ENCODE assay signal across 8 cellular contexts in the genomic region with DNA sequence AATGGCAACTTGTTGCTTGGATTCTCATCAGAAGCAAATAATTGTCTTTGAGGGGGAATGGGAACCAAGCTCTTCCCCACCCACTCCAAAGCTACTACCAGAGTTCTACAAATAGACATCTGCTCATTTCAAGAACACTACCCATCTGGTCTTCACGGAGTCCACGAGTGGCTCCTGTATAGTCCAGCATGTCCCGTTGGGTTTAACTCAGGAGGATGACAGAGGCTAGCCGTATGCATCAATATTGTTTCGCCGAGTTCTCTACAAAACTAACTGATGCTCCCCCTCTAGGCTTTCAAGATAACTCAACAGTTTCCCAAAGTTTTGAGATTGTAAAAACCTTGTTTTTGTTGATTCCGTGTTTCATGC. TPM values are rescaled to one million over a fixed set of nuclear protein-coding genes. Genes with fewer than 3 reads are reported as not detected.
DNase-seq lines count a peak whose midpoint lies in the region; ATAC-seq and TF ChIP-seq lines count a peak whose summit lies in the region.

No MANE protein-coding gene starts in this region.

- in situ Hi-C loops in brain microvascular endothelial cell (cut with HindIII; ENCODE audit: low pct_ligation_motif_present, low sequenced_read_pairs): no loop called here

- H3K27ac ChIP-seq in cardiac muscle cell: no peak overlapping the region
- H3K27ac ChIP-seq in brain microvascular endothelial cell: no peak overlapping the region
- H3K27ac ChIP-seq in mesodermal cell (ENCODE audit: low read depth, low read length, severe bottlenecking): peak overlapping the region; percentile 85
- H3K27ac ChIP-seq in urinary bladder (ENCODE audit: low read depth): no peak overlapping the region

- H3K4me3 ChIP-seq in cardiac muscle cell: peak overlapping the region; percentile 100
- peak overlapping the region; percentile 85 for H3K4me3 ChIP-seq in brain microvascular endothelial cell (ENCODE audit: low read depth, low read length)
- H3K4me3 ChIP-seq in mesodermal cell (ENCODE audit: extremely low read depth, insufficient read depth, low read length, poor library complexity, severe bottlenecking): peak overlapping the region; percentile 92
- peak overlapping the region; percentile 80 for H3K4me3 ChIP-seq in urinary bladder (ENCODE audit: low read depth, low read length)

- H3K9me3 ChIP-seq in cardiac muscle cell (ENCODE audit: low read depth): no peaks in the 10 kb centered on the region
- H3K9me3 ChIP-seq in mesodermal cell (ENCODE audit: control insufficient read depth, low read length): no peaks in the 10 kb centered on the region

- H3K4me1 ChIP-seq in cardiac muscle cell (ENCODE audit: low read depth) (peaks cover 6% of the 10 kb centered on the region), mesodermal cell (ENCODE audit: control insufficient read depth, insufficient read depth, low read length, poor library complexity, severe bottlenecking) (peaks cover 8% of the 10 kb centered on the region), urinary bladder (ENCODE audit: insufficient read depth) (no peaks in the 10 kb centered on the region)

- intact Hi-C loops in Right ventricle myocardium inferior (cut with DNase I): no loop called here

- H3K27me3 ChIP-seq in cardiac muscle cell (no peaks in the 10 kb centered on the region), brain microvascular endothelial cell (replicated peaks) (no peaks in the 10 kb centered on the region)

- 87 to 94% methylated on average over 7 of the region's 7 CpGs for WGBS in mesodermal cell (ENCODE audit: insufficient coverage in 2 of 2), 2 experiments
- 49% methylated on average over 7 of the region's 7 CpGs for WGBS in urinary bladder

- DNase-seq in cardiac muscle cell (ENCODE audit: low read depth in 1 of 2, low spot score in 1 of 2) (no peak), Right ventricle myocardium inferior (ENCODE audit: missing footprints) (no peak), brain microvascular endothelial cell (no peak), NCI-H748 (lab: John Stamatoyannopoulos, UW; ENCODE audit: unreplicated experiment) (no peak), activated gamma-delta T cell (lab: John Stamatoyannopoulos, UW) (no peak)

- ATAC-seq in Right ventricle myocardium inferior (no peak), GM19351 (IDR thresholded peaks at IDR 0.05; ENCODE audit: unreplicated experiment) (no peak)

- peaks cover 14% of the 10 kb centered on the region for H3K36me3 ChIP-seq in cardiac muscle cell
- peaks cover 7% of the 10 kb centered on the region for H3K36me3 ChIP-seq in brain microvascular endothelial cell (replicated peaks)
- H3K36me3 ChIP-seq in mesodermal cell (ENCODE audit: control insufficient read depth, insufficient read depth, low read length): peaks cover 20% of the 10 kb centered on the region
- peaks cover 3% of the 10 kb centered on the region for H3K36me3 ChIP-seq in urinary bladder (ENCODE audit: insufficient read depth)

- TF ChIP-seq CTCF in cardiac muscle cell (IDR thresholded peaks at IDR 0.05; ENCODE audit: low read depth, low read length) (no peak), brain microvascular endothelial cell (IDR thresholded peaks at IDR 0.05; ENCODE audit: low read depth, low read length, missing control alignments) (no peak)

RNA-seq across cellular contexts. Expression of gene BLMH, which starts 0.7 kb away (rescaled TPM):
- total RNA-seq in cardiac muscle cell: 44.3 and 47.3 TPM in 2 replicates
- polyA plus RNA-seq in cardiac muscle cell: 39.7 and 51.4 TPM in 2 replicates
- total RNA-seq in Right ventricle myocardium inferior: 13.8 TPM
- 66.6 TPM for polyA plus RNA-seq in mesodermal cell (2013, experiment 1 of 2)
- 63.0 TPM for polyA plus RNA-seq in mesodermal cell (2013, experiment 2 of 2)
- total RNA-seq in urinary bladder: 44.0 TPM
- 25.5 TPM for polyA plus RNA-seq in urinary bladder

RNA-seq across cellular contexts. Expression of gene TMIGD1, which starts 41.4 kb away (rescaled TPM):
- total RNA-seq in cardiac muscle cell (not detected in 2 replicates), Right ventricle myocardium inferior (not detected), urinary bladder (not detected)
- polyA plus RNA-seq in cardiac muscle cell (not detected in 2 replicates), urinary bladder (not detected)
- not detected for polyA plus RNA-seq in mesodermal cell (2013, experiment 1 of 2)
- polyA plus RNA-seq in mesodermal cell (2013, experiment 2 of 2): not detected

RNA-seq across cellular contexts. Expression of gene SLC6A4, which starts 57.0 kb away (rescaled TPM):
- 0.36 and 0.85 TPM in 2 replicates for total RNA-seq in cardiac muscle cell
- polyA plus RNA-seq in cardiac muscle cell: 0.37 TPM in 1 of 2 replicates, not detected in the other
- 0.22 TPM for total RNA-seq in Right ventricle myocardium inferior
- polyA plus RNA-seq in mesodermal cell (2013, experiment 1 of 2): not detected
- not detected for polyA plus RNA-seq in mesodermal cell (2013, experiment 2 of 2)
- total RNA-seq in urinary bladder: 0.37 TPM
- 0.03 TPM for polyA plus RNA-seq in urinary bladder
